ENCODE assay signal across 1 cellular context in genomic region chr14:36580141-36580855, GRCh38.
TF ChIP-seq lines count a peak whose summit lies in the region.

No MANE protein-coding gene starts in this region.

TF ChIP-seq in A549, 52 proteins besides CTCF, POLR2A, EP300 and RAD21 (continued from another document):
- TF ChIP-seq, protein P1, sequence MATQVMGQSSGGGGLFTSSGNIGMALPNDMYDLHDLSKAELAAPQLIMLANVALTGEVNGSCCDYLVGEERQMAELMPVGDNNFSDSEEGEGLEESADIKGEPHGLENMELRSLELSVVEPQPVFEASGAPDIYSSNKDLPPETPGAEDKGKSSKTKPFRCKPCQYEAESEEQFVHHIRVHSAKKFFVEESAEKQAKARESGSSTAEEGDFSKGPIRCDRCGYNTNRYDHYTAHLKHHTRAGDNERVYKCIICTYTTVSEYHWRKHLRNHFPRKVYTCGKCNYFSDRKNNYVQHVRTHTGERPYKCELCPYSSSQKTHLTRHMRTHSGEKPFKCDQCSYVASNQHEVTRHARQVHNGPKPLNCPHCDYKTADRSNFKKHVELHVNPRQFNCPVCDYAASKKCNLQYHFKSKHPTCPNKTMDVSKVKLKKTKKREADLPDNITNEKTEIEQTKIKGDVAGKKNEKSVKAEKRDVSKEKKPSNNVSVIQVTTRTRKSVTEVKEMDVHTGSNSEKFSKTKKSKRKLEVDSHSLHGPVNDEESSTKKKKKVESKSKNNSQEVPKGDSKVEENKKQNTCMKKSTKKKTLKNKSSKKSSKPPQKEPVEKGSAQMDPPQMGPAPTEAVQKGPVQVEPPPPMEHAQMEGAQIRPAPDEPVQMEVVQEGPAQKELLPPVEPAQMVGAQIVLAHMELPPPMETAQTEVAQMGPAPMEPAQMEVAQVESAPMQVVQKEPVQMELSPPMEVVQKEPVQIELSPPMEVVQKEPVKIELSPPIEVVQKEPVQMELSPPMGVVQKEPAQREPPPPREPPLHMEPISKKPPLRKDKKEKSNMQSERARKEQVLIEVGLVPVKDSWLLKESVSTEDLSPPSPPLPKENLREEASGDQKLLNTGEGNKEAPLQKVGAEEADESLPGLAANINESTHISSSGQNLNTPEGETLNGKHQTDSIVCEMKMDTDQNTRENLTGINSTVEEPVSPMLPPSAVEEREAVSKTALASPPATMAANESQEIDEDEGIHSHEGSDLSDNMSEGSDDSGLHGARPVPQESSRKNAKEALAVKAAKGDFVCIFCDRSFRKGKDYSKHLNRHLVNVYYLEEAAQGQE (IDR thresholded peaks at IDR 0.05), result no peak
- TF ChIP-seq ATOH8 (CRISPR knock-in tag; IDR thresholded peaks at IDR 0.05; ENCODE audit: low read depth), result no peak
- TF ChIP-seq MAFK (IDR thresholded peaks at IDR 0.05; ENCODE audit: partially characterized antibody), result no peak
- TF ChIP-seq USF2 (IDR thresholded peaks at IDR 0.05), result no peak
- TF ChIP-seq FOXS1 (CRISPR knock-in tag; IDR thresholded peaks at IDR 0.05), result no peak
- no peak for TF ChIP-seq HOXB5 (CRISPR knock-in tag; IDR thresholded peaks at IDR 0.05)
- no peak for TF ChIP-seq SMC3 (IDR thresholded peaks at IDR 0.05)
- TF ChIP-seq TFCP2L1 (CRISPR knock-in tag; IDR thresholded peaks at IDR 0.05), result no peak
